20 cellular contexts compared by ENCODE assay signal in genomic region chr1:76640092-76640491, GRCh38.
A peak's percentile ranks its signal among the peaks of the same experiment; 100 is the strongest.
DNase-seq lines count a peak whose midpoint lies in the region; TF ChIP-seq lines count a peak whose summit lies in the region.
"Had no signal": no experiment of that assay in that cellular context is flagged by ENCODE, and none has a peak within 500 bp of the region (broad histone marks: within the 10 kb centered on the region; RNA-seq: fewer than 3 reads in every experiment).

No MANE protein-coding gene starts in this region.

- H3K9me3 ChIP-seq in adipocyte (ENCODE audit: control insufficient read depth, low read length) (peaks cover 4% of the 10 kb centered on the region), testis (no peaks in the 10 kb centered on the region)
- H3K9me3 ChIP-seq: BE2C, esophagus muscularis mucosa, MG63 had no signal

- H3K9ac ChIP-seq in adipocyte (ENCODE audit: low read length), result no peak overlapping the region

- DNase-seq in Daoy (ENCODE audit: low read depth) (peak; percentile 10), HT1080 (ENCODE audit: low read depth) (peak; percentile 26), adipocyte (ENCODE audit: low read depth) (peak; percentile 73), fibroblast of pulmonary artery (ENCODE audit: low read depth) (peak; percentile 22), occipital lobe (lab: John Stamatoyannopoulos, UW) (no peak), testis (no peak), NCI-H2171 (lab: John Stamatoyannopoulos, UW) (no peak), midbrain (lab: John Stamatoyannopoulos, UW) (no peak)
- DNase-seq: activated CD4-positive, alpha-beta memory T cell treated with anti-CD3 and anti-CD28 coated beads, Interleukin-2, amount 10 ng/mL, durations not matched to agents 7 days and 5 days; activated T-cell treated with anti-CD3 and anti-CD28 coated beads, Interleukin-2, amount 50 U/mL, for 4 hours; BE2C; islet precursor cell; MG63; NCI-H1694 treated with DMSO at 0.1 percent for 48 hours; NCI-H226; small intestine; stimulated activated CD4-positive, alpha-beta T cell treated with anti-CD3 and anti-CD28 coated beads, Interleukin-4, amount 100 ng/mL, for 4 hours; substantia nigra; WERI-Rb-1 had no signal

- no peak overlapping the region for H3K27ac ChIP-seq in testis
- H3K27ac ChIP-seq: esophagus muscularis mucosa, WERI-Rb-1 had no signal

- TF ChIP-seq POLR2A in testis (IDR thresholded peaks at IDR 0.05), result no peak

- H3K4me1 ChIP-seq in adipocyte (ENCODE audit: control insufficient read depth, insufficient read depth, low read length) (no peaks in the 10 kb centered on the region), testis (no peaks in the 10 kb centered on the region)
- H3K4me1 ChIP-seq: BE2C had no signal

- TF ChIP-seq CTCF in fibroblast of pulmonary artery (IDR thresholded peaks at IDR 0.05; ENCODE audit: low read length, missing control alignments) (no peak), testis (IDR thresholded peaks at IDR 0.05) (no peak)

- H3K4me3 ChIP-seq in adipocyte (ENCODE audit: low read length), result no peak overlapping the region
- H3K4me3 ChIP-seq in fibroblast of pulmonary artery (replicated peaks; ENCODE audit: low read depth, low read length), result no peak overlapping the region
- H3K4me3 ChIP-seq in testis, result no peak overlapping the region
- H3K4me3 ChIP-seq: esophagus muscularis mucosa, MG63 had no signal

- intact Hi-C loops in testis (cut with DNase I; ENCODE audit: low total_unique reads), result no loop called here

- H3K27me3 ChIP-seq in adipocyte (replicated peaks; ENCODE audit: control insufficient read depth, insufficient read depth, low read length) (no peaks in the 10 kb centered on the region), testis (no peaks in the 10 kb centered on the region)
- H3K27me3 ChIP-seq: BE2C, esophagus muscularis mucosa, MG63 had no signal

- H3K36me3 ChIP-seq in adipocyte (ENCODE audit: control insufficient read depth, insufficient read depth, low read length, severe bottlenecking) (no peaks in the 10 kb centered on the region), testis (ENCODE audit: low read depth, missing control alignments) (no peaks in the 10 kb centered on the region)
- H3K36me3 ChIP-seq: BE2C, esophagus muscularis mucosa, MG63, WERI-Rb-1 had no signal

Comparison
In these comparisons a context has a peak if more than half of its experiments do, and no peak if none do; other contexts are left out.
1. DNase-seq: peak in Daoy (single experiment), HT1080 (single experiment), adipocyte (single experiment) and fibroblast of pulmonary artery (single experiment); none in occipital lobe (single experiment), testis (single experiment), NCI-H2171 (single experiment) and midbrain (single experiment).